ENCODE assay signal across 17 cellular contexts in genomic region chr14:70239802-70240201, GRCh38. TPM values are rescaled to one million over a fixed set of nuclear protein-coding genes. Genes with fewer than 3 reads are reported as not detected.
DNase-seq lines count a peak whose midpoint lies in the region; ATAC-seq and TF ChIP-seq lines count a peak whose summit lies in the region.
"Had no signal": no experiment of that assay in that cellular context is flagged by ENCODE, and none has a peak within 500 bp of the region (broad histone marks: within the 10 kb centered on the region; RNA-seq: fewer than 3 reads in every experiment).

No MANE protein-coding gene starts in this region.

- POLR2A ChIA-PET in activated CD4-positive, alpha-beta T cell treated with anti-CD3 and anti-CD28 coated beads for 36 hours (lab: Charles Lee), result no interaction called here

- H3K4me3 ChIP-seq in prostate gland, result no peak overlapping the region
- H3K4me3 ChIP-seq: adrenal gland, K562, SK-N-MC had no signal

- in situ Hi-C loops in GM13976 (cut with MboI; ENCODE audit: low sequenced_read_pairs, unreplicated experiment), result no loop called here

- H3K27me3 ChIP-seq in prostate gland (replicated peaks; ENCODE audit: insufficient read depth), result no peaks in the 10 kb centered on the region
- H3K27me3 ChIP-seq: adrenal gland had no signal

- no peaks in the 10 kb centered on the region for H3K36me3 Mint-ChIP-seq in activated CD4-positive, alpha-beta T cell treated with anti-CD3 and anti-CD28 coated beads for 36 hours (ENCODE audit: low read depth)
- H3K36me3 Mint-ChIP-seq: mesothelial cell of epicardium had no signal

- H3K9me3 ChIP-seq in prostate gland, result no peaks in the 10 kb centered on the region
- H3K9me3 ChIP-seq: adrenal gland had no signal

- ATAC-seq in GM19397 (IDR thresholded peaks at IDR 0.05; ENCODE audit: unreplicated experiment) (peak; percentile 92), HG02884 (IDR thresholded peaks at IDR 0.05; ENCODE audit: unreplicated experiment) (peak; percentile 78), HG03565 (IDR thresholded peaks at IDR 0.05; ENCODE audit: unreplicated experiment) (peak; percentile 77), left lobe of liver (no peak)
- no peak for ATAC-seq in activated CD4-positive, alpha-beta T cell treated with anti-CD3 and anti-CD28 coated beads for 36 hours
- ATAC-seq: K562, WTC11 had no signal

- TF ChIP-seq CTCF in GM13976 (IDR thresholded peaks at IDR 0.05; ENCODE audit: borderline replicate concordance, control extremely low read depth, extremely low read depth, insufficient read depth, missing control alignments) (no peak), prostate gland (IDR thresholded peaks at IDR 0.05) (no peak)

- no peaks in the 10 kb centered on the region for H3K4me1 ChIP-seq in prostate gland (replicated peaks)
- H3K4me1 ChIP-seq: adrenal gland had no signal

- no peak overlapping the region for H3K27ac Mint-ChIP-seq in activated CD4-positive, alpha-beta T cell treated with anti-CD3 and anti-CD28 coated beads for 36 hours
- H3K27ac Mint-ChIP-seq: HFFc6, mesothelial cell of epicardium, WTC11 had no signal

- intact Hi-C loops in prostate gland (cut with DNase I), result no loop called here
- intact Hi-C loops in activated CD4-positive, alpha-beta T cell treated with anti-CD3 and anti-CD28 coated beads for 36 hours (cut with DNase I, micrococcal nuclease), result no loop called here

- H3K9me3 Mint-ChIP-seq in activated CD4-positive, alpha-beta T cell treated with anti-CD3 and anti-CD28 coated beads for 36 hours (ENCODE audit: low read depth), result peaks cover 3% of the 10 kb centered on the region

- DNase-seq in GM13976 (ENCODE audit: low spot score) (peak; percentile 30), prostate gland (ENCODE audit: low spot score) (no peak), COLO668 (lab: John Stamatoyannopoulos, UW; ENCODE audit: unreplicated experiment) (no peak), left lobe of liver (ENCODE audit: low spot score) (no peak)
- no peak for DNase-seq in activated CD4-positive, alpha-beta T cell treated with anti-CD3 and anti-CD28 coated beads for 36 hours
- DNase-seq: adrenal gland; DMS79 treated with DMSO at 0.1 percent for 48 hours; HFFc6; NCI-H1930; NK-92 treated with Interleukin-12 subunit alpha and Interleukin-12 subunit beta, amount 100 ng/mL, for 24 hours had no signal

- WGBS in prostate gland, result 50% methylated on average over 3 of the region's 3 CpGs

- CTCF ChIA-PET in activated CD4-positive, alpha-beta T cell treated with anti-CD3 and anti-CD28 coated beads for 36 hours (lab: Charles Lee), result interaction anchor here (1.8 kb wide), 1 partner anchor 421 kb away, joined by 4 read pairs; no protein-coding TSS in a partner anchor

- no peak overlapping the region for H3K4me3 Mint-ChIP-seq in activated CD4-positive, alpha-beta T cell treated with anti-CD3 and anti-CD28 coated beads for 36 hours
- H3K4me3 Mint-ChIP-seq: HFFc6, mesothelial cell of epicardium, WTC11 had no signal

- peaks cover 31% of the 10 kb centered on the region for H3K27me3 Mint-ChIP-seq in activated CD4-positive, alpha-beta T cell treated with anti-CD3 and anti-CD28 coated beads for 36 hours

- no peak for TF ChIP-seq POLR2A in prostate gland (IDR thresholded peaks at IDR 0.05)

- no peaks in the 10 kb centered on the region for H3K36me3 ChIP-seq in prostate gland
- H3K36me3 ChIP-seq: adrenal gland had no signal

- no peaks in the 10 kb centered on the region for H3K4me1 Mint-ChIP-seq in activated CD4-positive, alpha-beta T cell treated with anti-CD3 and anti-CD28 coated beads for 36 hours
- H3K4me1 Mint-ChIP-seq: mesothelial cell of epicardium had no signal

- H3K27ac ChIP-seq in prostate gland, result no peak overlapping the region
- H3K27ac ChIP-seq: adrenal gland, SK-N-MC had no signal

RNA-seq across cellular contexts. Expression of gene SLC8A3, which starts 51.1 kb away (rescaled TPM):
- total RNA-seq in prostate gland (under 1 TPM; 0.62 to 0.77 TPM), left lobe of liver (0.05 TPM)
- under 1 TPM; 0.57 to 0.58 TPM for total RNA-seq in activated CD4-positive, alpha-beta T cell treated with anti-CD3 and anti-CD28 coated beads for 36 hours
- total RNA-seq: HFFc6, K562 had no signal

Comparison
In these comparisons a context has a peak if more than half of its experiments do, and no peak if none do; other contexts are left out.
1. ATAC-seq: peak in GM19397 (single experiment), HG02884 (single experiment) and HG03565 (single experiment); none in left lobe of liver (single experiment) and activated CD4-positive, alpha-beta T cell treated with anti-CD3 and anti-CD28 coated beads for 36 hours (single experiment).